ENCODE assay signal across 13 cellular contexts in the genomic region with DNA sequence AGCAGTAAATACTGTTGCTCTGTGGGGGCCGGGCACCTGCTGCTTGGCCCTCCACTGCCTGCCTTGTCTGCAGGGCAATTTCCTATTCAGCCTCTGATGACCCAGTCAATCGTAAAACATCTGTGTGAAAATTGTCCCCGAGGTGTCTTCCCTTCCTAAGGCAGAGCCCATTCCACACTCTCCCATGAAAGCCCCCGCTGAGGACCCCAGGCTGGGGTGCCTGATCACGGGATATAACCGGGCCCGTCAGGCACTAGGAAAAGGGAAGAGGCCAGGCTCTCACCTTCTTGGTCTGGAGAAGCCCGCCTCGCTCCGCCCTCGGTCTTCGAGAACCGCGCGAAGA. TPM values are rescaled to one million over a fixed set of nuclear protein-coding genes. Genes with fewer than 3 reads are reported as not detected.
DNase-seq lines count a peak whose midpoint lies in the region; ATAC-seq and TF ChIP-seq lines count a peak whose summit lies in the region.
"Had no signal": no experiment of that assay in that cellular context is flagged by ENCODE, and none has a peak within 500 bp of the region (broad histone marks: within the 10 kb centered on the region; RNA-seq: fewer than 3 reads in every experiment).

No MANE protein-coding gene starts in this region.

- intact Hi-C loops in psoas muscle (cut with DNase I): no loop called here

- H3K9me3 ChIP-seq in NT2/D1 (ENCODE audit: insufficient read depth, low read length) (no peaks in the 10 kb centered on the region), fibroblast of lung (ENCODE audit: control insufficient read depth, insufficient read depth, low read depth, low read length) (no peaks in the 10 kb centered on the region), psoas muscle (no peaks in the 10 kb centered on the region), tibial nerve (no peaks in the 10 kb centered on the region)

- H4K20me1 ChIP-seq in fibroblast of lung (ENCODE audit: control insufficient read depth, extremely low read depth, insufficient read depth, low read length): no peaks in the 10 kb centered on the region

- H3K9ac ChIP-seq in NT2/D1 (ENCODE audit: insufficient read length, low read depth): peak overlapping the region; percentile 85
- H3K9ac ChIP-seq in fibroblast of lung (ENCODE audit: insufficient read depth, low read length): no peak overlapping the region

- H3K4me3 ChIP-seq in NT2/D1 (ENCODE audit: insufficient read length, low read depth) (peak overlapping the region; percentile 49), fibroblast of lung (replicated peaks in 1 of 4; ENCODE audit: control extremely low read depth in 1 of 4, insufficient read depth in 1 of 4, low read depth in 3 of 4, low read length in 4 of 4) (peak overlapping the region in 1 of 4 experiments; percentile 32), psoas muscle (peak overlapping the region; percentile 25), tibial nerve (peak overlapping the region in 1 of 4 donors; percentile 23)
- H3K4me3 ChIP-seq: PC-9 had no signal

- WGBS in psoas muscle, 3 donors: 13 to 24% (median 17%) methylated on average over 15 of the region's 15 CpGs
- WGBS in tibial nerve, 2 donors: 25 to 28% methylated on average over 7 to 11 of the region's 15 CpGs

- H2AFZ ChIP-seq in fibroblast of lung (ENCODE audit: low read length): no peak overlapping the region
- H2AFZ ChIP-seq: PC-9 had no signal

- H3K4me1 ChIP-seq in NT2/D1 (ENCODE audit: insufficient read depth, insufficient read length): peaks cover 3% of the 10 kb centered on the region
- H3K4me1 ChIP-seq in fibroblast of lung (ENCODE audit: control insufficient read depth, extremely low read depth, insufficient read depth, low read length): no peaks in the 10 kb centered on the region
- no peaks in the 10 kb centered on the region for H3K4me1 ChIP-seq in psoas muscle
- peaks cover 0 to 10% (median 0%) of the 10 kb centered on the region in 4 donors for H3K4me1 ChIP-seq in tibial nerve

- no peak for TF ChIP-seq CTCF in fibroblast of lung (conservative IDR thresholded peaks at IDR 0.05 in 1 of 2, IDR thresholded peaks at IDR 0.05 in 1 of 2; ENCODE audit: low read depth in 1 of 2, low read length in 2 of 2)
- no peak for TF ChIP-seq CTCF in psoas muscle (IDR thresholded peaks at IDR 0.05)
- no peak for TF ChIP-seq CTCF in tibial nerve (IDR thresholded peaks at IDR 0.05)

- H3K27me3 ChIP-seq in NT2/D1 (ENCODE audit: insufficient read depth, insufficient read length) (peaks cover 4% of the 10 kb centered on the region), fibroblast of lung (ENCODE audit: control insufficient read depth, insufficient read depth, low read length) (no peaks in the 10 kb centered on the region), psoas muscle (ENCODE audit: insufficient read depth in 3 of 3, low read length in 2 of 3) (peaks cover 0 to 12% (median 9%) of the 10 kb centered on the region in 3 donors), tibial nerve (peaks cover 0 to 7% of the 10 kb centered on the region in 2 donors)

- TF ChIP-seq EP300 in tibial nerve (IDR thresholded peaks at IDR 0.05): no peak

- no peak for ATAC-seq in psoas muscle
- no peak for ATAC-seq in esophagus mucosa

- peak overlapping the region; percentile 75 for H3K4me2 ChIP-seq in fibroblast of lung (ENCODE audit: extremely low read depth, insufficient read depth, low read length)
- H3K4me2 ChIP-seq: PC-9 had no signal

- H3K27ac ChIP-seq in fibroblast of lung (ENCODE audit: insufficient read depth, low read length) (no peak overlapping the region), psoas muscle (no peak overlapping the region), tibial nerve (no peak overlapping the region)
- H3K27ac ChIP-seq: 22Rv1, PC-9 had no signal

- TF ChIP-seq POLR2A in tibial nerve (IDR thresholded peaks at IDR 0.05): no peak

- H3K36me3 ChIP-seq in NT2/D1 (ENCODE audit: insufficient read depth, insufficient read length, low read length): peaks cover 7% of the 10 kb centered on the region
- H3K36me3 ChIP-seq in fibroblast of lung (ENCODE audit: control insufficient read depth, insufficient read depth, low read length): no peaks in the 10 kb centered on the region
- no peaks in the 10 kb centered on the region for H3K36me3 ChIP-seq in psoas muscle (ENCODE audit: insufficient read depth in 1 of 2, low read depth in 1 of 2)
- H3K36me3 ChIP-seq in tibial nerve: no peaks in the 10 kb centered on the region

- DNase-seq in DMS 273 treated with DMSO at 0.1 percent for 48 hours (lab: John Stamatoyannopoulos, UW): peak; percentile 25
- DNase-seq in DMS 273 (lab: John Stamatoyannopoulos, UW; ENCODE audit: unreplicated experiment): no peak
- DNase-seq in NT2/D1 (ENCODE audit: low read depth, low spot score): no peak
- DNase-seq in fibroblast of lung (ENCODE audit: low read depth in 2 of 2): no peak
- no peak for DNase-seq in psoas muscle
- DNase-seq in tibial nerve (ENCODE audit: low spot score in 2 of 2): no peak
- no peak for DNase-seq in GM03348 (ENCODE audit: low spot score)
- DNase-seq: GF-D8, NCI-H1930, PC-9 had no signal

- no peaks in the 10 kb centered on the region for H3K79me2 ChIP-seq in fibroblast of lung (ENCODE audit: control insufficient read depth, insufficient read depth, low read length)

RNA-seq across cellular contexts. Expression of a gene that starts 27.2 kb away (rescaled TPM):
- not detected in 2 replicates for total RNA-seq in fibroblast of lung
- not detected in 2 replicates for polyA plus RNA-seq in fibroblast of lung
- not detected in 2 replicates for polyA plus RNA-seq in fibroblast of lung (2012)
- polyA minus RNA-seq in fibroblast of lung (ENCODE audit: low replicate concordance): not detected in 2 replicates
- under 1 TPM in 1 of 4 donors, not detected in 3; 0.46 TPM for total RNA-seq in psoas muscle
- not detected for polyA plus RNA-seq in psoas muscle
- total RNA-seq in tibial nerve: not detected
- total RNA-seq in esophagus mucosa: 26.6 TPM
- total RNA-seq: PC-9, posterior vena cava had no signal

RNA-seq across cellular contexts. Expression of a gene that starts 30.9 kb away (rescaled TPM):
- 0.17 and 0.26 TPM in 2 replicates for total RNA-seq in fibroblast of lung
- polyA plus RNA-seq in fibroblast of lung: 0.14 TPM in 1 of 2 replicates, not detected in the other
- 0.16 TPM in 1 of 2 replicates, not detected in the other for polyA plus RNA-seq in fibroblast of lung (2012)
- polyA minus RNA-seq in fibroblast of lung (ENCODE audit: low replicate concordance): not detected in 2 replicates
- total RNA-seq in psoas muscle: 1 to 10 TPM; 3.3 to 7.3 (median 3.7) TPM
- polyA plus RNA-seq in psoas muscle: 1 to 10 TPM; 1.7 to 3.7 (median 2.3) TPM
- 10 to 100 TPM in 2 of 4 donors, 1 to 10 TPM in 2; 4.6 to 34.2 (median 14.9) TPM for total RNA-seq in tibial nerve
- 1.9 TPM for total RNA-seq in esophagus mucosa
- total RNA-seq: PC-9 had no signal

Comparison
In these comparisons a context has a peak if more than half of its experiments do, and no peak if none do; other contexts are left out.
1. RNA of a gene that starts 27.2 kb away (total RNA-seq): 26.6 TPM in esophagus mucosa (single experiment); 0.46 TPM in psoas muscle, not detected in fibroblast of lung and not detected in tibial nerve; every median in the first group is over 10 times any median in the second.